ENCODE assay signal across 8 cellular contexts in genomic region chr19:36054119-36054732, GRCh38. TPM values are rescaled to one million over a fixed set of nuclear protein-coding genes. Genes with fewer than 3 reads are reported as not detected.
DNase-seq lines count a peak whose midpoint lies in the region; ATAC-seq and TF ChIP-seq lines count a peak whose summit lies in the region.

TSS of gene THAP8 (minus strand) at chr19:36054285. CDS start at chr19:36054217, 68 bp downstream.

- no TSS peak for BruUV-seq in PC-9 (replicated peaks; lab: Mats Ljungman, UMichigan)

- H3K27me3 ChIP-seq in PC-9 (ENCODE audit: insufficient read depth, low read depth): no peaks in the 10 kb centered on the region
- no peaks in the 10 kb centered on the region for H3K27me3 ChIP-seq in esophagus muscularis mucosa
- no peaks in the 10 kb centered on the region for H3K27me3 ChIP-seq in muscle layer of duodenum (ENCODE audit: low read depth, low read length)

- peak within 1 kb of the TSS; percentile 99 for H3K4me2 ChIP-seq in PC-9

- in situ Hi-C loops in KBM-7 (cut with MboI; ENCODE audit: low pct_unique_long_range_greater_than_20kb, low sequenced_read_pairs): no loop called here

- no peak for TF ChIP-seq POLR2A in esophagus muscularis mucosa (IDR thresholded peaks at IDR 0.05; ENCODE audit: low read depth)

- no peaks in the 10 kb centered on the region for H4K20me1 ChIP-seq in PC-9 (ENCODE audit: insufficient read depth)

- H3K27ac ChIP-seq in PC-9 (peak within 1 kb of the TSS; percentile 69), esophagus muscularis mucosa (replicated peaks in 1 of 4) (peak within 1 kb of the TSS; percentile 87 to 95 (median 91)), muscle layer of duodenum (ENCODE audit: low read length) (peak within 1 kb of the TSS; percentile 94)

- POLR2A ChIA-PET in PC-9 (lab: Charles Lee; ENCODE audit: unreplicated experiment): interaction anchor here (0.6 to 2.0 kb wide), 4 partner anchors 40 to 160 kb away, joined by 3 to 13 read pairs (median 7); partner anchors contain the start of genes ALKBH6, SYNE4 and ZNF565

- H3K36me3 ChIP-seq in PC-9 (ENCODE audit: low read depth) (no peaks in the 10 kb centered on the region), esophagus muscularis mucosa (no peaks in the 10 kb centered on the region), muscle layer of duodenum (ENCODE audit: control insufficient read depth in 1 of 2, insufficient read depth in 2 of 2, low read length in 2 of 2) (peaks cover 0 to 7% of the 10 kb centered on the region in 2 donors)

- H3K79me2 ChIP-seq in PC-9 (ENCODE audit: low read depth): peaks cover 22% of the 10 kb centered on the region; the same call in 1 of the 2 replicates

- H3K9me3 ChIP-seq in PC-9 (ENCODE audit: insufficient read depth, low read depth) (no peaks in the 10 kb centered on the region), esophagus muscularis mucosa (no peaks in the 10 kb centered on the region), muscle layer of duodenum (ENCODE audit: control insufficient read depth in 1 of 2, low read length in 2 of 2) (no peaks in the 10 kb centered on the region)

- peaks cover 12% of the 10 kb centered on the region; the same call in 1 of the 2 replicates for H3K4me1 ChIP-seq in PC-9 (replicated peaks; ENCODE audit: insufficient read depth)
- peaks cover 7 to 29% (median 22%) of the 10 kb centered on the region in 4 donors for H3K4me1 ChIP-seq in esophagus muscularis mucosa
- H3K4me1 ChIP-seq in muscle layer of duodenum (ENCODE audit: control insufficient read depth in 1 of 2, insufficient read depth in 2 of 2, low read length in 2 of 2): peaks cover 0 to 12% of the 10 kb centered on the region in 2 donors

- WGBS in esophagus muscularis mucosa: under 1% methylated on average over 42 of the region's 56 CpGs

- H3K4me3 ChIP-seq in PC-9: peak within 1 kb of the TSS; percentile 90
- peak within 1 kb of the TSS; percentile 61 to 73 (median 68) for H3K4me3 ChIP-seq in esophagus muscularis mucosa
- peak within 1 kb of the TSS; percentile 86 to 96 for H3K4me3 ChIP-seq in muscle layer of duodenum (ENCODE audit: low read depth in 1 of 2, low read length in 2 of 2)

- ATAC-seq in GM21717 (IDR thresholded peaks at IDR 0.05; ENCODE audit: unreplicated experiment): peak; percentile 67

- TF ChIP-seq CTCF in PC-9 (conservative IDR thresholded peaks at IDR 0.05): peak; percentile 31; the same call in 1 of the 2 replicates
- peak; percentile 36 to 63 (median 48) for TF ChIP-seq CTCF in esophagus muscularis mucosa (IDR thresholded peaks at IDR 0.05)

- no peaks in the 10 kb centered on the region for H3K9me2 ChIP-seq in PC-9 (ENCODE audit: insufficient read depth)

- CTCF ChIA-PET in PC-9 (lab: Charles Lee): interaction anchor here (0.6 kb wide), 1 partner anchor 117 kb away, joined by 3 read pairs; no protein-coding TSS in a partner anchor

- peaks cover 21% of the 10 kb centered on the region; the same call in 1 of the 2 replicates for H3F3A ChIP-seq in PC-9 (ENCODE audit: insufficient read depth, low read depth)

- peak within 1 kb of the TSS; percentile 81 for H2AFZ ChIP-seq in PC-9

- TF ChIP-seq EP300 in esophagus muscularis mucosa (IDR thresholded peaks at IDR 0.05): no peak

- intact Hi-C loops in PC-9 (cut with micrococcal nuclease; ENCODE audit: unreplicated experiment): loop anchor here (1.0 to 10.0 kb wide), 3 partner anchors 40 to 61 kb away; partner anchors contain the start of genes ALKBH6, OVOL3, POLR2I and SYNE4
- intact Hi-C loops in esophagus muscularis mucosa (cut with DNase I): no loop called here

- DNase-seq in DMS79 (lab: John Stamatoyannopoulos, UW) (peak; percentile 98), KBM-7 (peak; percentile 99), PC-9 (peak; percentile 94 to 99), esophagus muscularis mucosa (ENCODE audit: extremely low spot score) (peak; percentile 100)
- peak; percentile 99 to 100 for DNase-seq in activated T-cell treated with anti-CD3 and anti-CD28 coated beads, Interleukin-2, amount 50 U/mL, for 48 hours
- DNase-seq in stimulated activated CD8-positive, alpha-beta memory T cell treated with anti-CD3 and anti-CD28 coated beads, Interleukin-7, amount 100 ng/mL, for 4 hours (ENCODE audit: low read depth in 2 of 2): peak; percentile 100

RNA-seq across cellular contexts. Expression of gene THAP8, which starts in this region (rescaled TPM):
- 5.2 and 6.2 TPM in 2 replicates for total RNA-seq in PC-9 (2021)
- total RNA-seq in esophagus muscularis mucosa: 10 to 100 TPM in 2 of 4 donors, 1 to 10 TPM in 2; 6.3 to 21.3 (median 12.1) TPM

Comparison
In these comparisons a context has a peak if more than half of its experiments do, and no peak if none do; other contexts are left out.
1. Peak in every context shown above with its lines: DNase-seq, ATAC-seq, H3K4me3 ChIP-seq and H3K27ac ChIP-seq.